Comparison of ENCODE assay signal across 13 cellular contexts in the genomic region with DNA sequence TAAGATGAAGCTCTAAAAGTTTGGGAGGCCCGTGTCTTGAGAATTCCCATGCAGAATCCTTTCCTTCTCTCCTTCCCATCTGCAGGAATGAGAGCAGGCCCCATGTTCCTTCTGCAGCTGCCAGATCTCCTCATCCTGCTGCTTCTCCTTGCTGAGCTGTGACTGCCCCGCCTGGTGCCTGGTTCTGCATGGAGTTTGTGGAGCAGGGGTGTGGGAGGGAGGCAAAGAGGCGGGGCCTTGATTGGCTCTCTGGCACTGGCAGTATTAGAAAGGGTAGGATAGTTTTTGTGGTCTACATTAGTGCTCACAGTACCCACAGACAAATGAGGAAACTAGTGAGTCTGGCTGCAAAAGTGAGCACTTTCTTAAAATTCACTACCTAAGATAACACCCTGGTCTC.
A peak's percentile ranks its signal among the peaks of the same experiment; 100 is the strongest.
DNase-seq lines count a peak whose midpoint lies in the region; TF ChIP-seq lines count a peak whose summit lies in the region.
"Had no signal": no experiment of that assay in that cellular context is flagged by ENCODE, and none has a peak within 500 bp of the region (broad histone marks: within the 10 kb centered on the region; RNA-seq: fewer than 3 reads in every experiment).

No MANE protein-coding gene starts in this region.

- no peaks in the 10 kb centered on the region for H3K36me3 ChIP-seq in mesendoderm (ENCODE audit: control insufficient read depth, insufficient read depth, low read length)
- no peaks in the 10 kb centered on the region for H3K36me3 ChIP-seq in transverse colon
- H3K36me3 ChIP-seq: BLaER1 treated with 17β-estradiol and CSF1 and Interleukin-3, amounts not matched to agents 10 nM and 100 nM had no signal

- H2BK5ac ChIP-seq in mesendoderm (ENCODE audit: low read length), result no peak overlapping the region

- H3K79me2 ChIP-seq in mesendoderm (ENCODE audit: control insufficient read depth, insufficient read depth, low read length), result no peaks in the 10 kb centered on the region

- in situ Hi-C loops in transverse colon (cut with MboI; ENCODE audit: low pct_ligation_motif_present in 1 of 4, low pct_unique_long_range_greater_than_20kb in 1 of 4, low sequenced_read_pairs in 3 of 4), result no loop called here

- H4K5ac ChIP-seq in mesendoderm (ENCODE audit: low read length), result no peak overlapping the region

- no peak overlapping the region for H3K9ac ChIP-seq in mesendoderm (ENCODE audit: low read length)
- H3K9ac ChIP-seq: BLaER1 treated with 17β-estradiol and CSF1 and Interleukin-3, amounts not matched to agents 10 nM and 100 nM had no signal

- H3K79me1 ChIP-seq in mesendoderm (ENCODE audit: low read length), result no peaks in the 10 kb centered on the region

- H2BK120ac ChIP-seq in mesendoderm (ENCODE audit: low read depth, low read length), result no peak overlapping the region

- H3K4me1 ChIP-seq in mesendoderm (ENCODE audit: control insufficient read depth, low read depth, low read length), result no peaks in the 10 kb centered on the region
- H3K4me1 ChIP-seq in transverse colon, result no peaks in the 10 kb centered on the region

- no peak overlapping the region for H3K56ac ChIP-seq in mesendoderm (ENCODE audit: low read length)

- no peak for TF ChIP-seq EP300 in transverse colon (IDR thresholded peaks at IDR 0.05; ENCODE audit: low read depth)

- no peak for TF ChIP-seq POLR2A in transverse colon (IDR thresholded peaks at IDR 0.05)

- H2AK5ac ChIP-seq in mesendoderm (ENCODE audit: low read length), result no peak overlapping the region

- no peak for TF ChIP-seq CTCF in GM20000 (IDR thresholded peaks at IDR 0.05; ENCODE audit: extremely low read depth, missing control alignments)
- TF ChIP-seq CTCF in transverse colon (IDR thresholded peaks at IDR 0.05), result no peak

- no peaks in the 10 kb centered on the region for H3K9me3 ChIP-seq in transverse colon
- H3K9me3 ChIP-seq: BLaER1 treated with 17β-estradiol and CSF1 and Interleukin-3, amounts not matched to agents 10 nM and 100 nM had no signal

- no peaks in the 10 kb centered on the region for H3K27me3 ChIP-seq in mesendoderm (ENCODE audit: insufficient read depth, low read length, poor library complexity)
- H3K27me3 ChIP-seq in transverse colon, result no peaks in the 10 kb centered on the region
- H3K27me3 ChIP-seq: BLaER1 treated with 17β-estradiol and CSF1 and Interleukin-3, amounts not matched to agents 10 nM and 100 nM had no signal

- H3K27ac ChIP-seq in mesendoderm (ENCODE audit: low read depth, low read length) (no peak overlapping the region), transverse colon (no peak overlapping the region)
- H3K27ac ChIP-seq: BLaER1 treated with 17β-estradiol and CSF1 and Interleukin-3, amounts not matched to agents 10 nM and 100 nM had no signal

- H4K8ac ChIP-seq in mesendoderm (ENCODE audit: low read depth, low read length), result no peak overlapping the region

- no peak overlapping the region for H3K4me3 ChIP-seq in mesendoderm (ENCODE audit: low read length)
- H3K4me3 ChIP-seq in transverse colon, result no peak overlapping the region
- H3K4me3 ChIP-seq: BLaER1 treated with 17β-estradiol and CSF1 and Interleukin-3, amounts not matched to agents 10 nM and 100 nM had no signal

- no peak overlapping the region for H3K23ac ChIP-seq in mesendoderm (ENCODE audit: low read length)

- peak; percentile 55 for DNase-seq in CD1c-positive myeloid dendritic cell (ENCODE audit: extremely low spot score)
- peak; percentile 52 for DNase-seq in MV-4-11 (lab: John Stamatoyannopoulos, UW)
- peak; percentile 62 for DNase-seq in amniotic epithelial cell (ENCODE audit: low read depth)
- peak; percentile 51 for DNase-seq in mesendoderm
- DNase-seq in GM20000 (ENCODE audit: low spot score), result no peak
- DNase-seq in H4 (ENCODE audit: low spot score), result no peak
- DNase-seq in transverse colon, result no peak
- DNase-seq in stimulated activated naive CD4-positive, alpha-beta T cell treated with Interleukin-2 at 50 U/mL for 16 hours (lab: John Stamatoyannopoulos, UW), result no peak
- DNase-seq: activated CD8-positive, alpha-beta memory T cell treated with anti-CD3 and anti-CD28 coated beads for 24 hours; activated naive CD8-positive, alpha-beta T cell treated with anti-CD3 and anti-CD28 coated beads for 36 hours; NCI-H2029 treated with DMSO at 0.1 percent for 48 hours; SIG-M5 had no signal

- intact Hi-C loops in transverse colon (cut with DNase I; ENCODE audit: low total_unique reads), result no loop called here

- no peak overlapping the region for H3K4ac ChIP-seq in mesendoderm (ENCODE audit: low read depth, low read length)

- no peak overlapping the region for H3K18ac ChIP-seq in mesendoderm (ENCODE audit: low read length)

- H2BK15ac ChIP-seq in mesendoderm (replicated peaks; ENCODE audit: low read depth), result no peak overlapping the region

- WGBS in mesendoderm (ENCODE audit: extremely low coverage, insufficient coverage, low lambda C conversion rate), result no CpG with 5 or more reads among the region's 3 CpGs
- WGBS in transverse colon (ENCODE audit: low coverage in 1 of 2), 2 donors, result 60% methylated on average over 3 of the region's 3 CpGs; no CpG with 5 or more reads in 1 of the 2 donors

- no peak overlapping the region for H3K4me2 ChIP-seq in mesendoderm (ENCODE audit: low read length)

Comparison
In these comparisons a context has a peak if more than half of its experiments do, and no peak if none do; other contexts are left out.
1. DNase-seq: peak in CD1c-positive myeloid dendritic cell (single experiment), MV-4-11 (single experiment), amniotic epithelial cell (single experiment) and mesendoderm (single experiment); none in GM20000 (single experiment), H4 (single experiment), transverse colon (single experiment) and stimulated activated naive CD4-positive, alpha-beta T cell treated with Interleukin-2 at 50 U/mL for 16 hours (single experiment).